In genomic region chr5:176447982-176448608, GRCh38 we compare ENCODE assay signal across 8 cellular contexts. TPM values are rescaled to one million over a fixed set of nuclear protein-coding genes. Genes with fewer than 3 reads are reported as not detected.
DNase-seq lines count a peak whose midpoint lies in the region; ATAC-seq, FAIRE-seq and TF ChIP-seq lines count a peak whose summit lies in the region.

Gene FAF2 (plus strand): TSS chr5:176448385. CDS start chr5:176448408, 23 bp downstream.

- DNase-seq in DMS153 (lab: John Stamatoyannopoulos, UW): peak; percentile 81
- peak; percentile 99 for DNase-seq in IMR-90
- DNase-seq in OCI-LY7 (ENCODE audit: low spot score): peak; percentile 97
- DNase-seq in activated T-cell treated with anti-CD3 and anti-CD28 coated beads for 1 hour (ENCODE audit: low read depth): peak; percentile 96
- DNase-seq in endothelial cell of umbilical vein (ENCODE audit: low read depth, low spot score): peak; percentile 99
- DNase-seq in midbrain (lab: John Stamatoyannopoulos, UW): peak; percentile 95
- DNase-seq in stimulated activated CD8-positive, alpha-beta memory T cell treated with anti-CD3 and anti-CD28 coated beads, Interleukin-2, amount 100 ng/mL, for 1 hour (ENCODE audit: low read depth in 2 of 2): peak; percentile 97 to 99

- H3K36me3 ChIP-seq in IMR-90 (ENCODE audit: control insufficient read depth, insufficient read depth, low read length) (no peaks in the 10 kb centered on the region), OCI-LY7 (ENCODE audit: insufficient read depth, low read length) (peaks cover 21% of the 10 kb centered on the region), endothelial cell of umbilical vein (ENCODE audit: control insufficient read depth in 2 of 2, extremely low read depth in 1 of 2, insufficient read depth in 2 of 2, low read length in 2 of 2) (no peaks in the 10 kb centered on the region)

- no peaks in the 10 kb centered on the region for H3K9me2 ChIP-seq in OCI-LY7 (ENCODE audit: insufficient read depth, low read length)

- H2BK5ac ChIP-seq in IMR-90 (ENCODE audit: low read depth, low read length, poor library complexity, severe bottlenecking): peak within 1 kb of the TSS; percentile 84

- peak within 1 kb of the TSS; percentile 69 for H2BK120ac ChIP-seq in IMR-90 (ENCODE audit: low read depth, low read length)

- in situ Hi-C loops in IMR-90 (cut with MboI; ENCODE audit: low sequenced_read_pairs): no loop called here

- peak within 1 kb of the TSS; percentile 93 for H3K56ac ChIP-seq in IMR-90 (ENCODE audit: extremely low read depth, insufficient read depth, low read length)

- peaks cover 10% of the 10 kb centered on the region for H4K20me1 ChIP-seq in IMR-90 (ENCODE audit: insufficient read depth, low read length)
- H4K20me1 ChIP-seq in OCI-LY7 (ENCODE audit: insufficient read depth, low read length): no peaks in the 10 kb centered on the region
- no peaks in the 10 kb centered on the region for H4K20me1 ChIP-seq in endothelial cell of umbilical vein (replicated peaks; ENCODE audit: control insufficient read depth, extremely low read depth, insufficient read depth, low read length)

- TF ChIP-seq CTCF in IMR-90 (conservative IDR thresholded peaks at IDR 0.05; ENCODE audit: low read depth, low read length) (peak; percentile 99), OCI-LY7 (conservative IDR thresholded peaks at IDR 0.05; ENCODE audit: low read length) (peak; percentile 96), endothelial cell of umbilical vein (IDR thresholded peaks at IDR 0.05; ENCODE audit: extremely low read depth in 1 of 2, insufficient read depth in 1 of 2, low read depth in 1 of 2, low read length in 2 of 2) (peak; percentile 96 to 100)

- H2AFZ ChIP-seq in IMR-90 (replicated peaks; ENCODE audit: low read length, poor library complexity): peak within 1 kb of the TSS; percentile 93
- H2AFZ ChIP-seq in OCI-LY7 (ENCODE audit: low read length): peak within 1 kb of the TSS; percentile 78
- H2AFZ ChIP-seq in endothelial cell of umbilical vein (ENCODE audit: low read depth, low read length): peak within 1 kb of the TSS; percentile 89

- POLR2A ChIA-PET in IMR-90 (lab: Charles Lee; ENCODE audit: unreplicated experiment): interaction anchor here (0.7 kb wide), 1 partner anchor 166 kb away, joined by 3 read pairs; no protein-coding TSS in a partner anchor
- POLR2A ChIA-PET in OCI-LY7 (lab: Charles Lee): interaction anchor here (0.6 to 1.7 kb wide), 9 partner anchors 10 to 95 kb away, joined by 3 to 5 read pairs (median 3); no protein-coding TSS in a partner anchor
- POLR2A ChIA-PET in endothelial cell of umbilical vein (lab: Charles Lee): interaction anchor here (0.6 to 1.4 kb wide), 3 partner anchors 19 to 90 kb away, joined by 3 to 4 read pairs (median 4); partner anchors contain the start of gene CLTB

- ATAC-seq in GM21528 (IDR thresholded peaks at IDR 0.05; ENCODE audit: low FRiP score, unreplicated experiment) (peak; percentile 92), IMR-90 (ENCODE audit: low read depth) (peak; percentile 89)

- H4K5ac ChIP-seq in IMR-90 (ENCODE audit: low read depth, low read length): peak within 1 kb of the TSS; percentile 90

- H3K4me2 ChIP-seq in IMR-90 (ENCODE audit: low read depth, low read length): peak within 1 kb of the TSS; percentile 91
- peak within 1 kb of the TSS; percentile 90 for H3K4me2 ChIP-seq in OCI-LY7 (ENCODE audit: low read length)
- peak within 1 kb of the TSS; percentile 84 for H3K4me2 ChIP-seq in endothelial cell of umbilical vein (ENCODE audit: insufficient read depth, low read length)

- H3K9ac ChIP-seq in IMR-90 (ENCODE audit: low read depth, low read length) (peak within 1 kb of the TSS; percentile 95), endothelial cell of umbilical vein (replicated peaks; ENCODE audit: extremely low read depth, insufficient read depth, low read length) (peak within 1 kb of the TSS; percentile 95)

- 1% methylated on average over 19 of the region's 49 CpGs; no CpG with 5 or more reads in 1 of the 2 experiments for WGBS in IMR-90 (ENCODE audit: extremely low coverage in 2 of 2, insufficient read length in 1 of 2), 2 experiments

- H2AK5ac ChIP-seq in IMR-90 (ENCODE audit: low read depth, low read length): peak within 1 kb of the TSS; percentile 99

- peak within 1 kb of the TSS; percentile 99 for H3K23ac ChIP-seq in IMR-90 (ENCODE audit: low read depth, low read length)

- CTCF ChIA-PET in IMR-90 (lab: Yijun Ruan, JAX) (interaction anchor here (0.6 to 1.5 kb wide), 13 partner anchors 9 to 1700 kb away, joined by 3 to 10 read pairs (median 4); no protein-coding TSS in a partner anchor), OCI-LY7 (lab: Charles Lee; ENCODE audit: unreplicated experiment) (interaction anchor here (0.6 to 1.1 kb wide), 6 partner anchors 80 to 94 kb away, joined by 3 to 6 read pairs (median 5); no protein-coding TSS in a partner anchor), endothelial cell of umbilical vein (lab: Charles Lee) (interaction anchor here (0.7 to 5.2 kb wide), 19 partner anchors 9 to 862 kb away, joined by 3 to 88 read pairs (median 4); partner anchors contain the start of genes CLTB and RNF44)

- H3K79me1 ChIP-seq in IMR-90 (ENCODE audit: low read depth in 1 of 2, low read length in 2 of 2): peaks cover 0 to 28% of the 10 kb centered on the region in 2 experiments; a peak in 3 of 4 replicates

- H3K27me3 ChIP-seq in IMR-90 (ENCODE audit: control insufficient read depth, insufficient read depth, low read length) (no peaks in the 10 kb centered on the region), endothelial cell of umbilical vein (ENCODE audit: control insufficient read depth in 2 of 2, insufficient read depth in 2 of 2, low read length in 2 of 2) (no peaks in the 10 kb centered on the region)

- H3K79me2 ChIP-seq in OCI-LY7 (ENCODE audit: insufficient read depth, low read depth, low read length) (peaks cover 45% of the 10 kb centered on the region), endothelial cell of umbilical vein (ENCODE audit: control insufficient read depth, insufficient read depth, low read length) (peaks cover 38% of the 10 kb centered on the region)

- peak within 1 kb of the TSS; percentile 76 for H3K18ac ChIP-seq in IMR-90 (ENCODE audit: low read depth, low read length)

- H3K27ac ChIP-seq in IMR-90 (ENCODE audit: insufficient read depth, low read length) (peak within 1 kb of the TSS; percentile 92), OCI-LY7 (ENCODE audit: low read depth, low read length, poor library complexity, severe bottlenecking) (peak within 1 kb of the TSS; percentile 71), endothelial cell of umbilical vein (ENCODE audit: insufficient read depth, low read depth, low read length) (peak within 1 kb of the TSS; percentile 98)

- intact Hi-C loops in IMR-90 (cut with micrococcal nuclease) (loop anchor here (2.0 kb wide), 1 partner anchor 89 kb away; the partner anchor contains the start of gene RNF44), OCI-LY7 (cut with micrococcal nuclease; ENCODE audit: unreplicated experiment) (loop anchor here (2.0 to 10.0 kb wide), 4 partner anchors 59 to 547 kb away; partner anchors contain the start of genes HIGD2A, NOP16 and RNF44), endothelial cell of umbilical vein (cut with micrococcal nuclease) (loop anchor here (1.0 to 10.0 kb wide), 7 partner anchors 12 to 1027 kb away; partner anchors contain the start of genes CLTB, DBN1, GPRIN1 and HIGD2A)

- peak within 1 kb of the TSS; percentile 94 for H4K91ac ChIP-seq in IMR-90 (ENCODE audit: insufficient read depth, low read depth, low read length)

- peak within 1 kb of the TSS; percentile 96 for H2AK9ac ChIP-seq in IMR-90 (replicated peaks; ENCODE audit: low read depth, low read length, poor library complexity)

- TF ChIP-seq POLR2A in IMR-90 (IDR thresholded peaks at IDR 0.05; ENCODE audit: low read depth, low read length) (peak; percentile 96), endothelial cell of umbilical vein (IDR thresholded peaks at IDR 0.05; ENCODE audit: low read depth, low read length) (peak; percentile 94)

- peak within 1 kb of the TSS; percentile 74 for H3K4me3 ChIP-seq in IMR-90 (ENCODE audit: insufficient read depth, low read depth, low read length)
- peak within 1 kb of the TSS; percentile 93 for H3K4me3 ChIP-seq in OCI-LY7 (ENCODE audit: low read depth, low read length, poor library complexity, severe bottlenecking)
- peak within 1 kb of the TSS; percentile 75 to 99 (median 90) for H3K4me3 ChIP-seq in endothelial cell of umbilical vein (replicated peaks in 1 of 3; ENCODE audit: insufficient read depth in 1 of 3, low read depth in 1 of 3, low read length in 3 of 3)

- H3K9me1 ChIP-seq in IMR-90 (ENCODE audit: insufficient read depth, low read length) (no peaks in the 10 kb centered on the region), endothelial cell of umbilical vein (replicated peaks; ENCODE audit: control insufficient read depth, extremely low read depth, insufficient read depth, low read length) (no peaks in the 10 kb centered on the region)

- peaks cover 3% of the 10 kb centered on the region for H3K4me1 ChIP-seq in IMR-90 (ENCODE audit: control insufficient read depth, insufficient read depth, low read length)
- H3K4me1 ChIP-seq in OCI-LY7 (ENCODE audit: insufficient read depth, low read length, poor library complexity, severe bottlenecking): peaks cover 20% of the 10 kb centered on the region
- peaks cover 14% of the 10 kb centered on the region for H3K4me1 ChIP-seq in endothelial cell of umbilical vein (ENCODE audit: control insufficient read depth, extremely low read depth, insufficient read depth, low read length)

- H4K8ac ChIP-seq in IMR-90 (ENCODE audit: low read depth in 2 of 2, low read length in 2 of 2): peak within 1 kb of the TSS; percentile 92 to 98

- H2BK20ac ChIP-seq in IMR-90 (ENCODE audit: low read depth, low read length): no peak within 1 kb of the TSS

- H3K4ac ChIP-seq in IMR-90 (ENCODE audit: low read depth, low read length): peak within 1 kb of the TSS; percentile 95

- BruUV-seq in IMR-90 (replicated peaks; lab: Mats Ljungman, UMichigan) (no TSS peak), OCI-LY7 (replicated peaks; lab: Mats Ljungman, UMichigan) (no TSS peak), endothelial cell of umbilical vein (replicated peaks; lab: Mats Ljungman, UMichigan) (no TSS peak)

- peak within 1 kb of the TSS; percentile 99 for H3K14ac ChIP-seq in IMR-90 (replicated peaks; ENCODE audit: low read depth, low read length)

- H2BK15ac ChIP-seq in IMR-90 (ENCODE audit: low read depth, low read length): peak within 1 kb of the TSS; percentile 29; the same call in 1 of the 3 replicates

- peak; percentile 32; the same call in 1 of the 2 replicates for TF ChIP-seq RAD21 in IMR-90 (IDR thresholded peaks at IDR 0.05; ENCODE audit: low read length)

- H3K9me3 ChIP-seq in IMR-90 (ENCODE audit: control insufficient read depth, insufficient read depth, low read length) (no peaks in the 10 kb centered on the region), OCI-LY7 (ENCODE audit: low read length) (no peaks in the 10 kb centered on the region), endothelial cell of umbilical vein (replicated peaks; ENCODE audit: control insufficient read depth, insufficient read depth, low read length) (no peaks in the 10 kb centered on the region)

- peak; percentile 88 for FAIRE-seq in endothelial cell of umbilical vein (lab: Jason Lieb, UNC)

- dilution Hi-C loops in IMR-90 (cut with HindIII; ENCODE audit: low sequenced_read_pairs, unreplicated experiment) (no loop called here), endothelial cell of umbilical vein (cut with MboI; ENCODE audit: extremely low pct_ligation_motif_present, low sequenced_read_pairs) (no loop called here)

RNA-seq across cellular contexts. Expression of gene FAF2, which starts in this region (rescaled TPM):
- total RNA-seq in IMR-90 (2012; rRNA removed): 47.0 and 50.3 TPM in 2 replicates
- 31.3 and 32.9 TPM in 2 replicates for polyA plus RNA-seq in IMR-90 (2012; rRNA removed)
- 10.3 and 16.1 TPM in 2 replicates for polyA plus RNA-seq in IMR-90 (2012; cell fraction: cytosol; rRNA removed)
- 9.4 and 41.3 TPM in 2 replicates for polyA plus RNA-seq in IMR-90 (2012; cell fraction: nucleus; rRNA removed; ENCODE audit: low replicate concordance)
- total RNA-seq in OCI-LY7 (2014; rRNA removed; shearing (Covaris generic)): 27.9 and 36.9 TPM in 2 replicates
- total RNA-seq in OCI-LY7 (2022): 46.4 and 49.7 TPM in 2 replicates
- 43.5 and 50.1 TPM in 2 replicates for total RNA-seq in endothelial cell of umbilical vein
- 24.8 and 27.9 TPM in 2 replicates for polyA plus RNA-seq in endothelial cell of umbilical vein
- polyA plus RNA-seq in endothelial cell of umbilical vein (2011; cell fraction: cytosol; rRNA removed): 23.5 and 26.4 TPM in 2 replicates
- polyA plus RNA-seq in endothelial cell of umbilical vein (2011; cell fraction: nucleus; rRNA removed): 34.4 and 38.6 TPM in 2 replicates
- 27.5 and 33.6 TPM in 2 replicates for polyA plus RNA-seq in endothelial cell of umbilical vein (2012)
- 64.4 and 66.3 TPM in 2 replicates for polyA minus RNA-seq in endothelial cell of umbilical vein
- polyA minus RNA-seq in endothelial cell of umbilical vein (2011; cell fraction: cytosol; rRNA and poly(A)+ RNA removed): 24.7 TPM
- 23.7 and 32.6 TPM in 2 replicates for polyA minus RNA-seq in endothelial cell of umbilical vein (2011; cell fraction: nucleus; rRNA and poly(A)+ RNA removed)

Comparison
In these comparisons a context has a peak if more than half of its experiments do, and no peak if none do; other contexts are left out.
1. Peak in every context shown above with its lines: DNase-seq, ATAC-seq, H3K4me3 ChIP-seq and H3K27ac ChIP-seq.